22 cellular contexts compared by ENCODE assay signal in the genomic region with DNA sequence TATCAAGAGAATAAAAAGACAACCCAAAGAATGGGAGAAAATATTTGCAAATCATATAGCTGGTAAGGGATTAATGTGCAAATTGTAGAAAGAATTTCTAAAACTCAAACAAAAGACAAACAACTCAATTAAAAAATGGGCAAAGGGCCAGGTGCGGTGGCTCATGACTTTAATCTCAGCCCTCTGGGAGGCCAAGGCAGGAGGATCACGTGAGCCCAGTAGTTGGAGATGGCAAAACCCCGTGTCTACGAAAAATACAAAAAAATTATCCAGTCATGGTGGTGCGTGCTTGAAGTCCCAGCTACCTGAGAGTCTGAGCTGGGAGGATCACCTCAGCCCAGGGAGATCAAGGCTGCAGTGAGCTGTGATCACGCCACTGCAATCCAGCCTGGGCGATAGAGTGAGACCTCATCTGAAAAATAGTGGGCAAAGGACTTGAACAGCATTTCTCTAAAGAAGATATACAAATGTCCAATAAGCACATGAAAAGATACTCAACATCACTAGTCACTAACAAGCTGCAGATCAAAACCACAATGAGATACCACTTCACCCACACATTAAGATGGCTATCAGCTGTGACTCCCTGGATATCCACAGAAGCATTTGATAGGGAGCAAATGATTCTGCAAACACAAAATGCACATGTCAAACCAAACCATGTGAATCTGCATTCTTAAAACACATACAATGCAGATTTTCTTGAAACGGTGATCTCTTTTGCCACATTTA.
"Had no signal": no experiment of that assay in that cellular context is flagged by ENCODE, and none has a peak within 500 bp of the region (broad histone marks: within the 10 kb centered on the region; RNA-seq: fewer than 3 reads in every experiment).

No MANE protein-coding gene starts in this region.

- DNase-seq: activated B cell treated with CpG ODN at 0.5 μM for 24 hours; activated CD4-positive, alpha-beta memory T cell treated with anti-CD3 and anti-CD28 coated beads for 36 hours; activated CD4-positive, alpha-beta T cell treated with anti-CD3 and anti-CD28 coated beads for 4 hours; activated gamma-delta T cell; activated naive CD4-positive, alpha-beta T cell treated with anti-CD3 and anti-CD28 coated beads, Interleukin-2, amount 50 U/mL, for 16 hours; activated naive CD8-positive, alpha-beta T cell treated with anti-CD3 and anti-CD28 coated beads, Interleukin-2, amount 50 U/mL, for 24 hours; activated T-cell treated with anti-CD3 and anti-CD28 coated beads for 4 hours; anterior cingulate cortex; caudate nucleus; effector CD4-positive, alpha-beta T cell; hippocampal formation; left ventricle myocardium superior; mammary epithelial cell; posterior cingulate gyrus; stimulated activated CD4-positive, alpha-beta T cell treated with anti-CD3 and anti-CD28 coated beads, Interleukin-15, amount 100 ng/mL, for 24 hours; stimulated activated naive B cell treated with anti-CD40 and anti-IgM and Interleukin-4, amounts not matched to agents 10 μg/mL and 1 μg/mL and 100 μg/mL, for 72 hours; T-helper 17 cell; testis; trophoblast cell; uterus had no signal

- FAIRE-seq: endometrium, frontal cortex had no signal
